In genomic region chr6:151091571-151091970, GRCh38 we compare ENCODE assay signal across 1 cellular context.
TF ChIP-seq lines count a peak whose summit lies in the region.

No MANE protein-coding gene starts in this region.

TF ChIP-seq in HCT116, 20 proteins besides CTCF, POLR2A, EP300 and RAD21 (continued from another document):
- TF ChIP-seq, protein P1, sequence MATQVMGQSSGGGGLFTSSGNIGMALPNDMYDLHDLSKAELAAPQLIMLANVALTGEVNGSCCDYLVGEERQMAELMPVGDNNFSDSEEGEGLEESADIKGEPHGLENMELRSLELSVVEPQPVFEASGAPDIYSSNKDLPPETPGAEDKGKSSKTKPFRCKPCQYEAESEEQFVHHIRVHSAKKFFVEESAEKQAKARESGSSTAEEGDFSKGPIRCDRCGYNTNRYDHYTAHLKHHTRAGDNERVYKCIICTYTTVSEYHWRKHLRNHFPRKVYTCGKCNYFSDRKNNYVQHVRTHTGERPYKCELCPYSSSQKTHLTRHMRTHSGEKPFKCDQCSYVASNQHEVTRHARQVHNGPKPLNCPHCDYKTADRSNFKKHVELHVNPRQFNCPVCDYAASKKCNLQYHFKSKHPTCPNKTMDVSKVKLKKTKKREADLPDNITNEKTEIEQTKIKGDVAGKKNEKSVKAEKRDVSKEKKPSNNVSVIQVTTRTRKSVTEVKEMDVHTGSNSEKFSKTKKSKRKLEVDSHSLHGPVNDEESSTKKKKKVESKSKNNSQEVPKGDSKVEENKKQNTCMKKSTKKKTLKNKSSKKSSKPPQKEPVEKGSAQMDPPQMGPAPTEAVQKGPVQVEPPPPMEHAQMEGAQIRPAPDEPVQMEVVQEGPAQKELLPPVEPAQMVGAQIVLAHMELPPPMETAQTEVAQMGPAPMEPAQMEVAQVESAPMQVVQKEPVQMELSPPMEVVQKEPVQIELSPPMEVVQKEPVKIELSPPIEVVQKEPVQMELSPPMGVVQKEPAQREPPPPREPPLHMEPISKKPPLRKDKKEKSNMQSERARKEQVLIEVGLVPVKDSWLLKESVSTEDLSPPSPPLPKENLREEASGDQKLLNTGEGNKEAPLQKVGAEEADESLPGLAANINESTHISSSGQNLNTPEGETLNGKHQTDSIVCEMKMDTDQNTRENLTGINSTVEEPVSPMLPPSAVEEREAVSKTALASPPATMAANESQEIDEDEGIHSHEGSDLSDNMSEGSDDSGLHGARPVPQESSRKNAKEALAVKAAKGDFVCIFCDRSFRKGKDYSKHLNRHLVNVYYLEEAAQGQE (IDR thresholded peaks at IDR 0.05; ENCODE audit: low read depth), result no peak
- TF ChIP-seq CBX3 (IDR thresholded peaks at IDR 0.05; ENCODE audit: low read depth) (0 out of 2 replicates have a peak, but pooled peaks have one; percentile 1), ZNF274 (IDR thresholded peaks at IDR 0.05; ENCODE audit: low read depth, low read length) (no peak), POLR2AphosphoS5 (IDR thresholded peaks at IDR 0.05; ENCODE audit: low read depth, low read length) (0 out of 2 replicates have a peak, but pooled peaks have one; percentile 14), YY1 (IDR thresholded peaks at IDR 0.05; ENCODE audit: extremely low read depth, insufficient replicate concordance, low read depth, low read length) (no peak), MAX (IDR thresholded peaks at IDR 0.05) (peak; percentile 33; the same call in 1 of the 2 replicates), SIN3A (IDR thresholded peaks at IDR 0.05; ENCODE audit: low read depth) (no peak), CEBPB (IDR thresholded peaks at IDR 0.05; ENCODE audit: low read depth) (peak; percentile 35; the same call in 1 of the 2 replicates)
